In genomic region chr14:55398679-55399078, GRCh38 we compare ENCODE assay signal across 12 cellular contexts. TPM values are rescaled to one million over a fixed set of nuclear protein-coding genes. Genes with fewer than 3 reads are reported as not detected.
DNase-seq lines count a peak whose midpoint lies in the region; ATAC-seq and TF ChIP-seq lines count a peak whose summit lies in the region.
"Had no signal": no experiment of that assay in that cellular context is flagged by ENCODE, and none has a peak within 500 bp of the region (broad histone marks: within the 10 kb centered on the region; RNA-seq: fewer than 3 reads in every experiment).

No MANE protein-coding gene starts in this region.

- H3K4me1 Mint-ChIP-seq in activated CD4-positive, alpha-beta T cell treated with anti-CD3 and anti-CD28 coated beads for 36 hours = peaks cover 26% of the 10 kb centered on the region

- POLR2A ChIA-PET in activated CD4-positive, alpha-beta T cell treated with anti-CD3 and anti-CD28 coated beads for 36 hours (lab: Charles Lee) = no interaction called here

- H3K36me3 ChIP-seq in left ventricle myocardium inferior (peaks cover 30% of the 10 kb centered on the region), thoracic aorta (peaks cover 11% of the 10 kb centered on the region)

- H3K9me3 ChIP-seq in left ventricle myocardium inferior (replicated peaks) (no peaks in the 10 kb centered on the region), thoracic aorta (no peaks in the 10 kb centered on the region)

- no peaks in the 10 kb centered on the region for H3K27me3 ChIP-seq in left ventricle myocardium inferior (ENCODE audit: low read depth)
- H3K27me3 ChIP-seq in thoracic aorta (replicated peaks; ENCODE audit: insufficient read depth) = no peaks in the 10 kb centered on the region
- no peaks in the 10 kb centered on the region for H3K27me3 ChIP-seq in dorsolateral prefrontal cortex

- no peak overlapping the region for H3K27ac Mint-ChIP-seq in activated CD4-positive, alpha-beta T cell treated with anti-CD3 and anti-CD28 coated beads for 36 hours
- H3K27ac Mint-ChIP-seq: activated CD4-positive, alpha-beta memory T cell treated with anti-CD3 and anti-CD28 coated beads for 36 hours had no signal

- H3K9me3 Mint-ChIP-seq in activated CD4-positive, alpha-beta T cell treated with anti-CD3 and anti-CD28 coated beads for 36 hours (ENCODE audit: low read depth) = no peaks in the 10 kb centered on the region
- H3K9me3 Mint-ChIP-seq: activated CD4-positive, alpha-beta memory T cell treated with anti-CD3 and anti-CD28 coated beads for 36 hours had no signal

- DNase-seq in activated CD4-positive, alpha-beta T cell treated with anti-CD3 and anti-CD28 coated beads for 36 hours = no peak
- DNase-seq in activated CD4-positive, alpha-beta T cell treated with anti-CD3 and anti-CD28 coated beads for 1 hour = no peak
- peak; percentile 94 for DNase-seq in astrocyte of the cerebellum (ENCODE audit: low read depth)
- no peak for DNase-seq in left ventricle myocardium inferior
- DNase-seq in thoracic aorta (ENCODE audit: low spot score) = peak; percentile 38
- no peak for DNase-seq in GM19238 (ENCODE audit: insufficient read length, low spot score)
- no peak for DNase-seq in dorsolateral prefrontal cortex
- DNase-seq: activated CD4-positive, alpha-beta memory T cell treated with anti-CD3 and anti-CD28 coated beads for 36 hours; AML-193; effector CD4-positive, alpha-beta T cell; stimulated activated naive CD4-positive, alpha-beta T cell treated with Interleukin-2 at 50 U/mL for 16 hours had no signal

- ATAC-seq in activated CD4-positive, alpha-beta T cell treated with anti-CD3 and anti-CD28 coated beads for 36 hours = peak; percentile 49
- ATAC-seq in thoracic aorta (ENCODE audit: insufficient number of reproducible peaks, low FRiP score, low read depth) (peak; percentile 100), HG02571 (IDR thresholded peaks at IDR 0.05; ENCODE audit: unreplicated experiment) (no peak)

- TF ChIP-seq CTCF in astrocyte of the cerebellum (IDR thresholded peaks at IDR 0.05; ENCODE audit: low read depth, low read length, missing control alignments) (no peak), left ventricle myocardium inferior (IDR thresholded peaks at IDR 0.05; ENCODE audit: borderline replicate concordance) (no peak), thoracic aorta (IDR thresholded peaks at IDR 0.05) (no peak), dorsolateral prefrontal cortex (IDR thresholded peaks at IDR 0.05 in 54 of 56, conservative IDR thresholded peaks at IDR 0.05 in 2 of 56; ENCODE audit: low read depth in 1 of 56, partially characterized antibody in 56 of 56) (no peak)

- H3K4me3 ChIP-seq in astrocyte of the cerebellum (ENCODE audit: low read depth, low read length) (no peak overlapping the region), left ventricle myocardium inferior (no peak overlapping the region), thoracic aorta (peak overlapping the region; percentile 30), dorsolateral prefrontal cortex (no peak overlapping the region)

- H3K27ac ChIP-seq in left ventricle myocardium inferior (replicated peaks) (peak overlapping the region; percentile 54), thoracic aorta (peak overlapping the region; percentile 68 to 74), dorsolateral prefrontal cortex (peak overlapping the region in 13 of 59 donors; percentile 11 to 63 (median 34))

- peaks cover 37% of the 10 kb centered on the region for H3K4me1 ChIP-seq in left ventricle myocardium inferior
- peaks cover 30 to 38% of the 10 kb centered on the region in 2 donors for H3K4me1 ChIP-seq in thoracic aorta (ENCODE audit: control insufficient read depth in 1 of 2, low read depth in 2 of 2)

- in situ Hi-C loops in astrocyte of the cerebellum (cut with HindIII; ENCODE audit: low sequenced_read_pairs) = no loop called here

- H3K36me3 Mint-ChIP-seq in activated CD4-positive, alpha-beta T cell treated with anti-CD3 and anti-CD28 coated beads for 36 hours (ENCODE audit: low read depth) = peaks cover 12% of the 10 kb centered on the region

- H3K27me3 Mint-ChIP-seq in activated CD4-positive, alpha-beta T cell treated with anti-CD3 and anti-CD28 coated beads for 36 hours = no peaks in the 10 kb centered on the region
- H3K27me3 Mint-ChIP-seq: activated CD4-positive, alpha-beta memory T cell treated with anti-CD3 and anti-CD28 coated beads for 36 hours had no signal

- CTCF ChIA-PET in activated CD4-positive, alpha-beta T cell treated with anti-CD3 and anti-CD28 coated beads for 36 hours (lab: Charles Lee) = interaction anchor here (0.7 kb wide), 1 partner anchor 13 kb away, joined by 3 read pairs; no protein-coding TSS in a partner anchor

- intact Hi-C loops in activated CD4-positive, alpha-beta T cell treated with anti-CD3 and anti-CD28 coated beads for 36 hours (cut with DNase I, micrococcal nuclease) = no loop called here
- intact Hi-C loops in left ventricle myocardium inferior (cut with micrococcal nuclease) (no loop called here), dorsolateral prefrontal cortex (cut with DNase I) (no loop called here)

- no peak overlapping the region for H3K4me3 Mint-ChIP-seq in activated CD4-positive, alpha-beta T cell treated with anti-CD3 and anti-CD28 coated beads for 36 hours
- H3K4me3 Mint-ChIP-seq: activated CD4-positive, alpha-beta memory T cell treated with anti-CD3 and anti-CD28 coated beads for 36 hours had no signal

RNA-seq across cellular contexts. Expression of gene ATG14, which starts 13.0 kb away (rescaled TPM):
- 1 to 10 TPM; 5.0 to 5.1 TPM for total RNA-seq in activated CD4-positive, alpha-beta T cell treated with anti-CD3 and anti-CD28 coated beads for 36 hours
- 13.2 TPM for total RNA-seq in left ventricle myocardium inferior
- total RNA-seq in thoracic aorta = 10 to 100 TPM; 19.5 to 26.0 TPM
- total RNA-seq in dorsolateral prefrontal cortex = 10 to 100 TPM in 115 of 120 experiments, 1 to 10 TPM in 5; 8.6 to 22.0 (median 14.1) TPM

RNA-seq across cellular contexts. Expression of gene TBPL2, which starts 41.7 kb away (rescaled TPM):
- not detected for total RNA-seq in activated CD4-positive, alpha-beta T cell treated with anti-CD3 and anti-CD28 coated beads for 36 hours
- not detected for total RNA-seq in left ventricle myocardium inferior
- total RNA-seq in thoracic aorta = not detected
- total RNA-seq in dorsolateral prefrontal cortex = 1 to 10 TPM in 4 of 120 experiments, under 1 TPM in 1, not detected in 115; 0.77 to 1.3 (median 1.0) TPM
- total RNA-seq: activated CD4-positive, alpha-beta memory T cell treated with anti-CD3 and anti-CD28 coated beads for 36 hours had no signal

Comparison
In these comparisons a context has a peak if more than half of its experiments do, and no peak if none do; other contexts are left out.
1. DNase-seq: peak in astrocyte of the cerebellum (single experiment) and thoracic aorta (single experiment); none in activated CD4-positive, alpha-beta T cell treated with anti-CD3 and anti-CD28 coated beads for 36 hours (single experiment), activated CD4-positive, alpha-beta T cell treated with anti-CD3 and anti-CD28 coated beads for 1 hour (single experiment), left ventricle myocardium inferior (single experiment), GM19238 (single experiment) and dorsolateral prefrontal cortex (0 of 10).